In the genomic region with DNA sequence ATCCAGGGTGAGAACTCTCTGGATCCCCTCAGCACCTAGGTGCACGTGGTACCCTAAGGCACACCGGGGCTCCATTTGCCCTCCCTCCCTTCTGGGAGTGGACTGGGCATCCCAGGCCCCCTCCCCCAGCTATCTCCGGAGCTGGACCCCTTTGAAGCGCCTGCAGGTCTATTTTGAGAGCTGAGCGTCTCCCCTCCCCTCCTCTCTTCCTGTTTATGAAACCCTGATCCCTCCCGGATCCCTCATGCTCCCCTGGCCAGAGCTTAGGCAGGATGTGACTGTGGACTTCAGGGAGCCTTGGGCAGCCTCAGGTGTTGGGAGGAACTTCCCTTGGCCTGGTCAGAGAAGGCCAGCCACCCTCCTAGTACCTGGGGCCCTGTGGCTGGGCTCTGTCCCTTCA, we compare ENCODE assay signal across 14 cellular contexts. TPM values are rescaled to one million over a fixed set of nuclear protein-coding genes. Genes with fewer than 3 reads are reported as not detected.
DNase-seq lines count a peak whose midpoint lies in the region; ATAC-seq and TF ChIP-seq lines count a peak whose summit lies in the region.
"Had no signal": no experiment of that assay in that cellular context is flagged by ENCODE, and none has a peak within 500 bp of the region (broad histone marks: within the 10 kb centered on the region; RNA-seq: fewer than 3 reads in every experiment).

No MANE protein-coding gene starts in this region.

- H3K4me3 Mint-ChIP-seq in activated CD4-positive, alpha-beta T cell treated with anti-CD3 and anti-CD28 coated beads, Interleukin-2, amount 10 ng/mL, durations not matched to agents 24 days and 14 days: peak overlapping the region; percentile 69
- H3K4me3 Mint-ChIP-seq in endothelial cell (ENCODE audit: unreplicated experiment): no peak overlapping the region
- no peak overlapping the region for H3K4me3 Mint-ChIP-seq in stimulated activated naive B cell treated with anti-CD40 and anti-IgM and Interleukin-4, amounts not matched to agents 10 μg/mL and 1 μg/mL and 100 μg/mL, for 72 hours

- no peaks in the 10 kb centered on the region for H3K79me2 ChIP-seq in SU-DHL-6 (ENCODE audit: insufficient read depth, low read length)

- H3K36me3 ChIP-seq in SU-DHL-6 (ENCODE audit: low read length) (no peaks in the 10 kb centered on the region), prostate gland (no peaks in the 10 kb centered on the region)

- WGBS in prostate gland: 47% methylated on average over 6 of the region's 6 CpGs

- TF ChIP-seq CTCF in SU-DHL-6 (IDR thresholded peaks at IDR 0.05; ENCODE audit: insufficient read depth, low read length, poor library complexity, severe bottlenecking) (no peak), endothelial cell (IDR thresholded peaks at IDR 0.05; ENCODE audit: unreplicated experiment) (no peak), prostate gland (IDR thresholded peaks at IDR 0.05) (no peak)

- H3K27me3 ChIP-seq in SU-DHL-6 (ENCODE audit: low read length) (no peaks in the 10 kb centered on the region), prostate gland (replicated peaks; ENCODE audit: insufficient read depth) (no peaks in the 10 kb centered on the region)

- no peaks in the 10 kb centered on the region for H3K9me3 Mint-ChIP-seq in activated CD4-positive, alpha-beta T cell treated with anti-CD3 and anti-CD28 coated beads, Interleukin-2, amount 10 ng/mL, durations not matched to agents 24 days and 14 days
- no peaks in the 10 kb centered on the region for H3K9me3 Mint-ChIP-seq in endothelial cell (ENCODE audit: unreplicated experiment)
- no peaks in the 10 kb centered on the region for H3K9me3 Mint-ChIP-seq in stimulated activated naive B cell treated with anti-CD40 and anti-IgM and Interleukin-4, amounts not matched to agents 10 μg/mL and 1 μg/mL and 100 μg/mL, for 72 hours

- peaks cover 30% of the 10 kb centered on the region for H3K36me3 Mint-ChIP-seq in activated CD4-positive, alpha-beta T cell treated with anti-CD3 and anti-CD28 coated beads, Interleukin-2, amount 10 ng/mL, durations not matched to agents 24 days and 14 days (ENCODE audit: low read depth)
- peaks cover 6% of the 10 kb centered on the region for H3K36me3 Mint-ChIP-seq in endothelial cell (ENCODE audit: low read depth, unreplicated experiment)
- H3K36me3 Mint-ChIP-seq in stimulated activated naive B cell treated with anti-CD40 and anti-IgM and Interleukin-4, amounts not matched to agents 10 μg/mL and 1 μg/mL and 100 μg/mL, for 72 hours: peaks cover 2 to 15% of the 10 kb centered on the region in 2 donors

- no peak overlapping the region for H2AFZ ChIP-seq in SU-DHL-6 (ENCODE audit: low read depth, low read length, severe bottlenecking)

- intact Hi-C loops in activated CD4-positive, alpha-beta T cell treated with anti-CD3 and anti-CD28 coated beads, Interleukin-2, amount 10 ng/mL, durations not matched to agents 24 days and 14 days (cut with micrococcal nuclease): no loop called here
- intact Hi-C loops in prostate gland (cut with DNase I): no loop called here

- no peaks in the 10 kb centered on the region for H3K9me3 ChIP-seq in SU-DHL-6 (ENCODE audit: insufficient read depth, low read length)
- H3K9me3 ChIP-seq in prostate gland: no peaks in the 10 kb centered on the region

- H3K9me2 ChIP-seq in SU-DHL-6 (replicated peaks; ENCODE audit: insufficient read depth, low read length): no peaks in the 10 kb centered on the region

- H3K27ac ChIP-seq in SU-DHL-6 (ENCODE audit: low read depth, low read length) (peak overlapping the region; percentile 65), prostate gland (no peak overlapping the region)

- no peak overlapping the region for H3K4me3 ChIP-seq in SU-DHL-6 (ENCODE audit: insufficient read depth, low read length, poor library complexity, severe bottlenecking)
- no peak overlapping the region for H3K4me3 ChIP-seq in prostate gland

- H3F3A ChIP-seq in SU-DHL-6 (ENCODE audit: insufficient read depth): peaks cover 44% of the 10 kb centered on the region

- no peaks in the 10 kb centered on the region for H3K27me3 Mint-ChIP-seq in activated CD4-positive, alpha-beta T cell treated with anti-CD3 and anti-CD28 coated beads, Interleukin-2, amount 10 ng/mL, durations not matched to agents 24 days and 14 days
- peaks cover 8% of the 10 kb centered on the region for H3K27me3 Mint-ChIP-seq in endothelial cell (ENCODE audit: unreplicated experiment)
- H3K27me3 Mint-ChIP-seq in stimulated activated naive B cell treated with anti-CD40 and anti-IgM and Interleukin-4, amounts not matched to agents 10 μg/mL and 1 μg/mL and 100 μg/mL, for 72 hours: no peaks in the 10 kb centered on the region

- peak overlapping the region; percentile 3 for H3K4me2 ChIP-seq in SU-DHL-6 (ENCODE audit: low read depth, low read length, poor library complexity, severe bottlenecking)

- H3K27ac Mint-ChIP-seq in activated CD4-positive, alpha-beta T cell treated with anti-CD3 and anti-CD28 coated beads, Interleukin-2, amount 10 ng/mL, durations not matched to agents 24 days and 14 days: peak overlapping the region; percentile 93
- H3K27ac Mint-ChIP-seq in endothelial cell (ENCODE audit: unreplicated experiment): peak overlapping the region; percentile 89
- H3K27ac Mint-ChIP-seq in stimulated activated naive B cell treated with anti-CD40 and anti-IgM and Interleukin-4, amounts not matched to agents 10 μg/mL and 1 μg/mL and 100 μg/mL, for 72 hours: peak overlapping the region; percentile 82

- H3K4me1 Mint-ChIP-seq in activated CD4-positive, alpha-beta T cell treated with anti-CD3 and anti-CD28 coated beads, Interleukin-2, amount 10 ng/mL, durations not matched to agents 24 days and 14 days: peaks cover 73% of the 10 kb centered on the region
- H3K4me1 Mint-ChIP-seq in endothelial cell (ENCODE audit: unreplicated experiment): peaks cover 44% of the 10 kb centered on the region
- H3K4me1 Mint-ChIP-seq in stimulated activated naive B cell treated with anti-CD40 and anti-IgM and Interleukin-4, amounts not matched to agents 10 μg/mL and 1 μg/mL and 100 μg/mL, for 72 hours: peaks cover 60 to 79% of the 10 kb centered on the region in 2 donors

- H3K9ac ChIP-seq in SU-DHL-6 (ENCODE audit: low read length): 0 out of 2 replicates have a peak overlapping the region, but pooled peaks have one; percentile 14

- ATAC-seq in stimulated activated naive B cell treated with anti-CD40 and anti-IgM and Interleukin-4, amounts not matched to agents 10 μg/mL and 1 μg/mL and 100 μg/mL, for 72 hours (replicated peaks): no peak

- no peaks in the 10 kb centered on the region for H3K4me1 ChIP-seq in prostate gland (replicated peaks)

- H4K20me1 ChIP-seq in SU-DHL-6 (ENCODE audit: low read depth, low read length): no peaks in the 10 kb centered on the region

- no peak for DNase-seq in activated CD4-positive, alpha-beta T cell treated with anti-CD3 and anti-CD28 coated beads, Interleukin-2, amount 10 ng/mL, durations not matched to agents 24 days and 14 days
- no peak for DNase-seq in activated CD4-positive, alpha-beta T cell treated with anti-CD3 and anti-CD28 coated beads, Interleukin-2, amount 50 U/mL, for 4 hours
- DNase-seq in endothelial cell (ENCODE audit: low spot score): no peak
- DNase-seq in stimulated activated naive B cell treated with anti-CD40 and anti-IgM and Interleukin-4, amounts not matched to agents 10 μg/mL and 1 μg/mL and 100 μg/mL, for 72 hours: no peak
- no peak for DNase-seq in prostate gland (ENCODE audit: low spot score)
- no peak for DNase-seq in superior temporal gyrus (ENCODE audit: extremely low spot score)
- DNase-seq in NCI-H146 (lab: John Stamatoyannopoulos, UW): no peak
- DNase-seq: ACHN; activated T-cell treated with anti-CD3 and anti-CD28 coated beads, Interleukin-2, amount 50 U/mL, for 48 hours; cortex of kidney; GOT3; NCI-H524; stimulated activated naive CD4-positive, alpha-beta T cell treated with Interleukin-2 at 50 U/mL for 16 hours had no signal

- no peak for TF ChIP-seq POLR2A in prostate gland (IDR thresholded peaks at IDR 0.05)

RNA-seq across cellular contexts. Expression of gene RPS6KA1, which starts 10.2 kb away (rescaled TPM):
- 264 and 277 TPM in 2 replicates for total RNA-seq in activated CD4-positive, alpha-beta T cell treated with anti-CD3 and anti-CD28 coated beads, Interleukin-2, amount 10 ng/mL, durations not matched to agents 24 days and 14 days
- 25.3 TPM for total RNA-seq in endothelial cell (ENCODE audit: unreplicated experiment)
- 10 to 100 TPM; 38.6 to 87.5 TPM for total RNA-seq in prostate gland
